8 cellular contexts compared by ENCODE assay signal in the genomic region with DNA sequence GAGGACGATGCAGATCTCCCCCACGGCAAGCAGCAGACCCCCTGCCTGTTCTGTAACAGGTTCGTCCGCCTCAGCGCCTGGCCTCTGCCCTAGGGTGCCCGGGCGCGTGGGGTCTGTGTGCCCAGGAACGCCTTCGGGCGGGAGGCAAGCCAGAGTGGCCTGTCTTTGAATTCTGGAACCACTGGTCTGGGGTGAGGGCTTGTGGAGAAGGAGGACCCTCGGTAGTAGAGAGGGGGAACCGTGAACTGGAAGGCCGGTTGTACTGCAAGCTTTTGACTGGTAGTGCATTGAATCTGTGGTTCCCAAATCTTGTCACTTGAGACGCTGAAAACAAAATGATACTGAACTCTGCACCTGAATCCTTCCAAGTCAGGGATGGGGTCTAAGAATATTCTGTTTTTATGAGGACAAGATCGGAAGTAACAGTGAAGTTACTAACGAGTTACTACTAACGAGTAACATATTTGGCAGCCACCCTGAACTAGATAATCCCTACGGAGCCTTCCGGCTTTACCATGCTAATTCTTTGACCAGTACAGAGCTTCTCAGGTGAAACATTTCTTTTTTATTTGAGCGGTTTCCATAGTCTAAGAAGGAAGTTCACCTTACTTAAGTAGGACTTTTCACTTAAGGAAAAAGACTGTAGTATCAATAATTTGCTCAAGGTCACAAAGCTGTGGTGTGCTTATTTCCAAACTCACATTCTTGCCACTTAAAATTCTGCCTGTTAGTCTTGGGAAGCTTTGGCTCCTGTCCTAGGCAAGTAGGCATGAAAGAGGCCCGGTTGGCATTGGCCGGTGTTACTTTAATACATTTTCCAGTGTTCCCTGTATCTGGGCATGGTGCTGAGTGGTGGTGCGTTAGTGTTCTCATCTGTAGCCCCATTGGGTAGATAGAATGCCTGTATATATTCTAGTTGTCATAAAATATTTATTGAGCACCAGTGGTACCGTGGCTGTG. TPM values are rescaled to one million over a fixed set of nuclear protein-coding genes. Genes with fewer than 3 reads are reported as not detected.
DNase-seq lines count a peak whose midpoint lies in the region; ATAC-seq and TF ChIP-seq lines count a peak whose summit lies in the region.

No MANE protein-coding gene starts in this region.

- H3K27ac ChIP-seq in GM23338 (ENCODE audit: low read depth) (peak overlapping the region; percentile 80), spleen (peak overlapping the region; percentile 82 to 98 (median 94))

- peak overlapping the region; percentile 98 for H3K27ac Mint-ChIP-seq in GM23338
- peak overlapping the region; percentile 99 for H3K27ac Mint-ChIP-seq in activated naive CD8-positive, alpha-beta T cell

- H3K9me3 ChIP-seq in spleen: no peaks in the 10 kb centered on the region

- H4K20me1 ChIP-seq in GM23338 (replicated peaks; ENCODE audit: insufficient read depth): no peaks in the 10 kb centered on the region

- H3K27me3 Mint-ChIP-seq in GM23338 (ENCODE audit: insufficient read depth, low read depth, poor library complexity): peaks cover 11% of the 10 kb centered on the region
- H3K27me3 Mint-ChIP-seq in activated naive CD8-positive, alpha-beta T cell: no peaks in the 10 kb centered on the region

- H3K79me2 ChIP-seq in GM23338 (replicated peaks; ENCODE audit: insufficient read depth): peaks cover 8% of the 10 kb centered on the region

- intact Hi-C loops in spleen (cut with DNase I; ENCODE audit: low total_unique reads): no loop called here

- H3F3A ChIP-seq in GM23338 (replicated peaks; ENCODE audit: low read depth): no peaks in the 10 kb centered on the region

- H3K9me2 ChIP-seq in GM23338 (ENCODE audit: insufficient read depth): no peaks in the 10 kb centered on the region

- peak overlapping the region; percentile 88 for H3K4me2 ChIP-seq in GM23338

- H3K4me3 ChIP-seq in GM23338 (peak overlapping the region; percentile 94), iPS-11a (ENCODE audit: low read depth, low read length) (peak overlapping the region; percentile 91), spleen (peak overlapping the region; percentile 62 to 99 (median 88))

- H3K9me3 Mint-ChIP-seq in GM23338: no peaks in the 10 kb centered on the region; the same call in 2 of the 3 replicates
- H3K9me3 Mint-ChIP-seq in activated naive CD8-positive, alpha-beta T cell (ENCODE audit: low read depth): no peaks in the 10 kb centered on the region

- no peak for TF ChIP-seq POLR2A in spleen (IDR thresholded peaks at IDR 0.05)

- H3K27me3 ChIP-seq in GM23338 (ENCODE audit: insufficient read depth) (no peaks in the 10 kb centered on the region), spleen (replicated peaks in 1 of 7) (no peaks in the 10 kb centered on the region)

- TF ChIP-seq CTCF in GM23338 (conservative IDR thresholded peaks at IDR 0.05; ENCODE audit: low read depth in 2 of 2) (no peak), spleen (IDR thresholded peaks at IDR 0.05 in 8 of 11, conservative IDR thresholded peaks at IDR 0.05 in 3 of 11) (no peak)

- H3K4me1 Mint-ChIP-seq in GM23338: peaks cover 8% of the 10 kb centered on the region; the same call in 2 of the 3 replicates
- H3K4me1 Mint-ChIP-seq in activated naive CD8-positive, alpha-beta T cell (ENCODE audit: low read depth): peaks cover 35% of the 10 kb centered on the region

- 13 to 21% (median 18%) methylated on average over 21 to 25 of the region's 25 CpGs for WGBS in spleen, 5 donors

- H3K4me1 ChIP-seq in GM23338 (ENCODE audit: insufficient read depth) (peaks cover 7% of the 10 kb centered on the region; the same call in 1 of the 2 replicates), spleen (peaks cover 6 to 35% (median 21%) of the 10 kb centered on the region in 6 donors)

- peak overlapping the region; percentile 99 for H3K4me3 Mint-ChIP-seq in GM23338
- peak overlapping the region; percentile 96 for H3K4me3 Mint-ChIP-seq in activated naive CD8-positive, alpha-beta T cell

- peaks cover 17% of the 10 kb centered on the region for H3K36me3 Mint-ChIP-seq in GM23338 (ENCODE audit: low read depth)
- H3K36me3 Mint-ChIP-seq in activated naive CD8-positive, alpha-beta T cell: peaks cover 10% of the 10 kb centered on the region

- H3K36me3 ChIP-seq in GM23338 (ENCODE audit: insufficient read depth): no peaks in the 10 kb centered on the region
- H3K36me3 ChIP-seq in spleen: peaks cover 0 to 39% (median 13%) of the 10 kb centered on the region in 6 donors

- DNase-seq in NOMO-1 treated with DMSO at 0.1 percent for 48 hours (lab: John Stamatoyannopoulos, UW; ENCODE audit: unreplicated experiment): peak; percentile 6
- DNase-seq in NOMO-1 treated with dmso at 0.1 percent for 144 hours (lab: John Stamatoyannopoulos, UW; ENCODE audit: unreplicated experiment): no peak
- no peak for DNase-seq in GM23338 (ENCODE audit: low spot score)
- DNase-seq in M059J (ENCODE audit: low read depth): peak; percentile 10
- DNase-seq in spleen: no peak
- DNase-seq in effector CD4-positive, alpha-beta T cell: no peak

- ATAC-seq in GM23338: no peak; the same call in 2 of the 3 replicates

- H2AFZ ChIP-seq in GM23338: peak overlapping the region; percentile 93

TF ChIP-seq in GM23338, 12 proteins besides CTCF, POLR2A, EP300 and RAD21 (continues in another document):
- TF ChIP-seq ZNF331 (CRISPR knock-in tag; IDR thresholded peaks at IDR 0.05; ENCODE audit: low read depth) (no peak), JUNB (IDR thresholded peaks at IDR 0.05; ENCODE audit: unreplicated experiment) (no peak), CREB1 (CRISPR knock-in tag; IDR thresholded peaks at IDR 0.05; ENCODE audit: low read depth) (no peak), EZH2 (IDR thresholded peaks at IDR 0.05; ENCODE audit: low read depth, unreplicated experiment) (no peak), POLR2AphosphoS5 (IDR thresholded peaks at IDR 0.05; ENCODE audit: low read depth) (no peak), STAT1 (IDR thresholded peaks at IDR 0.05; ENCODE audit: unreplicated experiment) (no peak), EZH2phosphoT487 (IDR thresholded peaks at IDR 0.05; ENCODE audit: unreplicated experiment) (no peak)

RNA-seq across cellular contexts. Expression of gene PRMT3, which starts 0.9 kb away (rescaled TPM):
- total RNA-seq in GM23338 (2014; rRNA removed; shearing (Covaris generic)): 31.8 and 35.0 TPM in 2 replicates
- polyA plus RNA-seq in GM23338 (2016; fragmentation: Nextera tagmentation; extraction: Ambion mirVana): 19.0 and 19.1 TPM in 2 replicates
- total RNA-seq in M059J (2014; rRNA removed; shearing (Covaris generic)): 17.4 and 23.6 TPM in 2 replicates
- total RNA-seq in spleen: 10 to 100 TPM; 12.8 to 20.7 (median 14.2) TPM
- 1 to 10 TPM; 6.9 to 9.2 (median 8.8) TPM for polyA plus RNA-seq in spleen

RNA-seq across cellular contexts. Expression of gene HTATIP2, which starts 24.9 kb away (rescaled TPM):
- total RNA-seq in GM23338 (2014; rRNA removed; shearing (Covaris generic)): 45.0 and 45.2 TPM in 2 replicates
- polyA plus RNA-seq in GM23338 (2016; fragmentation: Nextera tagmentation; extraction: Ambion mirVana): 50.0 and 57.5 TPM in 2 replicates
- 63.2 and 85.0 TPM in 2 replicates for total RNA-seq in M059J (2014; rRNA removed; shearing (Covaris generic))
- total RNA-seq in spleen: 10 to 100 TPM; 35.6 to 70.2 (median 43.2) TPM
- 10 to 100 TPM; 24.3 to 42.7 (median 30.6) TPM for polyA plus RNA-seq in spleen

Comparison
In these comparisons a context has a peak if more than half of its experiments do, and no peak if none do; other contexts are left out.
1. DNase-seq: peak in NOMO-1 treated with DMSO at 0.1 percent for 48 hours (single experiment) and M059J (single experiment); none in NOMO-1 treated with dmso at 0.1 percent for 144 hours (single experiment), GM23338 (single experiment), spleen (single experiment) and effector CD4-positive, alpha-beta T cell (single experiment).
2. Peak in every context shown above with its lines, with median percentiles within 50 percentile points of each other: H3K4me3 ChIP-seq.